In the genomic region with DNA sequence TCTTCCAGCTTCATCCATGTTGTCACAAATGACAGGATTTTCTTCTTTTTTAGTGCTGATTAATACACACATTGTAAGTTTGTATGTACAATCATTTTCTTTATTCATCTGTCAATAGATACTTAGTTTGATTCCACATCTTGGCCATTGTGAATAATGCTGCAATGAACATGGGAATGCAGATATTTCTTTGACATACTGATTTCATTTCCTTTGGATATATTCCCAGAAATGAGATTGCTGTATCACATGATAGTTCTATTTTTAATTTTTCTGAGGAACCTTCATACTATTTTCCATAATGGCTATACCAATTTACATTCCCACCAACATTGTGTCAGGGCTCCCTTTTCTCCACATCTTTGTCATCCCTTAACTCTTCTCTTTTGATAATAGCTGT, we compare ENCODE assay signal across 21 cellular contexts.
DNase-seq lines count a peak whose midpoint lies in the region; ATAC-seq, FAIRE-seq and TF ChIP-seq lines count a peak whose summit lies in the region.
"Had no signal": no experiment of that assay in that cellular context is flagged by ENCODE, and none has a peak within 500 bp of the region (broad histone marks: within the 10 kb centered on the region; RNA-seq: fewer than 3 reads in every experiment).

No MANE protein-coding gene starts in this region.

- no peak overlapping the region for H2AK9ac ChIP-seq in IMR-90 (replicated peaks; ENCODE audit: low read depth, low read length, poor library complexity)

- H3K4me1 ChIP-seq in IMR-90 (ENCODE audit: control insufficient read depth, insufficient read depth, low read length) (no peaks in the 10 kb centered on the region), astrocyte (ENCODE audit: insufficient read depth, low read length) (no peaks in the 10 kb centered on the region), suprapubic skin (no peaks in the 10 kb centered on the region)

- ATAC-seq in IMR-90 (ENCODE audit: low read depth) = no peak
- no peak for ATAC-seq in GM21423 (IDR thresholded peaks at IDR 0.05; ENCODE audit: unreplicated experiment)
- ATAC-seq in GM18873 (IDR thresholded peaks at IDR 0.05; ENCODE audit: low FRiP score, unreplicated experiment) = no peak
- ATAC-seq in GM19452 (IDR thresholded peaks at IDR 0.05; ENCODE audit: unreplicated experiment) = no peak
- ATAC-seq: HepG2 had no signal

- CTCF ChIA-PET in IMR-90 (lab: Yijun Ruan, JAX) = no interaction called here

- POLR2A ChIA-PET in IMR-90 (lab: Charles Lee; ENCODE audit: unreplicated experiment) = no interaction called here

- no peak for TF ChIP-seq CTCF in IMR-90 (conservative IDR thresholded peaks at IDR 0.05; ENCODE audit: low read depth, low read length)
- no peak for TF ChIP-seq CTCF in astrocyte (IDR thresholded peaks at IDR 0.05; ENCODE audit: insufficient read depth, low read depth, low read length)
- TF ChIP-seq CTCF in fibroblast of mammary gland (conservative IDR thresholded peaks at IDR 0.05; ENCODE audit: control insufficient read depth, insufficient read depth, low read depth, low read length) = no peak
- TF ChIP-seq CTCF in suprapubic skin (IDR thresholded peaks at IDR 0.05) = no peak

- DNase-seq in IMR-90 = peak; percentile 31
- no peak for DNase-seq in astrocyte (ENCODE audit: low read depth)
- peak; percentile 27 for DNase-seq in fibroblast of mammary gland (ENCODE audit: low read depth)
- no peak for DNase-seq in suprapubic skin (ENCODE audit: low spot score in 2 of 2)
- DNase-seq: ACHN, AML-193, DMS79, GOT3, NCI-H1417, NCI-H187, NCI-H2107, NCI-H510A treated with DMSO at 0.1 percent for 48 hours, NCI-H774, OCI-M1, SHP77 had no signal

- no peak for TF ChIP-seq RAD21 in IMR-90 (IDR thresholded peaks at IDR 0.05; ENCODE audit: low read length)

- dilution Hi-C loops in IMR-90 (cut with HindIII; ENCODE audit: low sequenced_read_pairs, unreplicated experiment) = no loop called here

- H4K8ac ChIP-seq in IMR-90 (ENCODE audit: low read depth in 2 of 2, low read length in 2 of 2) = no peak overlapping the region

- no TSS peak for BruUV-seq in IMR-90 (replicated peaks; lab: Mats Ljungman, UMichigan)

- H2BK20ac ChIP-seq in IMR-90 (ENCODE audit: low read depth, low read length) = no peak overlapping the region

- peaks cover 14% of the 10 kb centered on the region for H3K36me3 Mint-ChIP-seq in astrocyte (ENCODE audit: low read depth, unreplicated experiment)

- no peak overlapping the region for H3K4ac ChIP-seq in IMR-90 (ENCODE audit: low read depth, low read length)

- no peak overlapping the region for H3K9ac ChIP-seq in IMR-90 (ENCODE audit: low read depth, low read length)
- no peak overlapping the region for H3K9ac ChIP-seq in astrocyte (ENCODE audit: low read length)
- H3K9ac ChIP-seq: KMS-11 had no signal

- H3K14ac ChIP-seq in IMR-90 (replicated peaks; ENCODE audit: low read depth, low read length) = no peak overlapping the region

- no peak overlapping the region for H2BK120ac ChIP-seq in IMR-90 (ENCODE audit: low read depth, low read length)

- peaks cover 11% of the 10 kb centered on the region for H3K9me3 Mint-ChIP-seq in astrocyte (ENCODE audit: unreplicated experiment)

- H3K4me3 Mint-ChIP-seq in astrocyte (ENCODE audit: unreplicated experiment) = no peak overlapping the region

- H3K4me3 ChIP-seq in IMR-90 (ENCODE audit: insufficient read depth, low read depth, low read length) (no peak overlapping the region), astrocyte (ENCODE audit: insufficient read depth, low read depth, low read length) (no peak overlapping the region), fibroblast of mammary gland (ENCODE audit: control insufficient read depth, low read depth, low read length) (no peak overlapping the region), suprapubic skin (no peak overlapping the region)

- H3K36me3 ChIP-seq in IMR-90 (ENCODE audit: control insufficient read depth, insufficient read depth, low read length) (peaks cover 3% of the 10 kb centered on the region; the same call in 1 of the 2 replicates), astrocyte (ENCODE audit: insufficient read depth, low read length) (no peaks in the 10 kb centered on the region), suprapubic skin (no peaks in the 10 kb centered on the region)

- no peak overlapping the region for H4K91ac ChIP-seq in IMR-90 (ENCODE audit: insufficient read depth, low read depth, low read length)

- H3K18ac ChIP-seq in IMR-90 (ENCODE audit: low read depth, low read length) = no peak overlapping the region

- no peak overlapping the region for H3K27ac Mint-ChIP-seq in astrocyte (ENCODE audit: unreplicated experiment)

- in situ Hi-C loops in IMR-90 (cut with MboI; ENCODE audit: low sequenced_read_pairs) = no loop called here

- no peak overlapping the region for H2AK5ac ChIP-seq in IMR-90 (ENCODE audit: low read depth, low read length)

- H3K4me1 Mint-ChIP-seq in astrocyte (ENCODE audit: low read depth, unreplicated experiment) = no peaks in the 10 kb centered on the region

- intact Hi-C loops in IMR-90 (cut with micrococcal nuclease) = no loop called here

- peak; percentile 64 for FAIRE-seq in astrocyte (lab: Jason Lieb, UNC)
- FAIRE-seq: HepG2 had no signal

- no peak overlapping the region for H3K56ac ChIP-seq in IMR-90 (ENCODE audit: extremely low read depth, insufficient read depth, low read length)

- no peaks in the 10 kb centered on the region; the same call in 1 of the 2 replicates for H3K9me3 ChIP-seq in IMR-90 (ENCODE audit: control insufficient read depth, insufficient read depth, low read length)
- H3K9me3 ChIP-seq in astrocyte (ENCODE audit: insufficient read depth, low read depth, low read length) = no peaks in the 10 kb centered on the region
- H3K9me3 ChIP-seq in suprapubic skin = peaks cover 4% of the 10 kb centered on the region

- H4K20me1 ChIP-seq in IMR-90 (ENCODE audit: insufficient read depth, low read length) (no peaks in the 10 kb centered on the region), astrocyte (ENCODE audit: insufficient read depth, low read length) (peaks cover 3% of the 10 kb centered on the region)

- TF ChIP-seq POLR2A in IMR-90 (IDR thresholded peaks at IDR 0.05; ENCODE audit: low read depth, low read length) (no peak), suprapubic skin (IDR thresholded peaks at IDR 0.05) (no peak)

- no peaks in the 10 kb centered on the region for H3K9me1 ChIP-seq in IMR-90 (ENCODE audit: insufficient read depth, low read length)

- no peak overlapping the region for H2BK15ac ChIP-seq in IMR-90 (ENCODE audit: low read depth, low read length)

- no peak overlapping the region for H3K27ac ChIP-seq in IMR-90 (ENCODE audit: insufficient read depth, low read length)
- no peak overlapping the region for H3K27ac ChIP-seq in astrocyte (ENCODE audit: low read depth, low read length)
- H3K27ac ChIP-seq in suprapubic skin = no peak overlapping the region
- H3K27ac ChIP-seq: C4-2B, KMS-11 had no signal

- TF ChIP-seq EP300 in suprapubic skin (IDR thresholded peaks at IDR 0.05) = no peak

- H3K27me3 ChIP-seq in IMR-90 (ENCODE audit: control insufficient read depth, insufficient read depth, low read length) (no peaks in the 10 kb centered on the region), astrocyte (ENCODE audit: insufficient read depth, low read length) (no peaks in the 10 kb centered on the region), suprapubic skin (no peaks in the 10 kb centered on the region)

- H4K5ac ChIP-seq in IMR-90 (ENCODE audit: low read depth, low read length) = no peak overlapping the region

- no peak overlapping the region for H3K23ac ChIP-seq in IMR-90 (ENCODE audit: low read depth, low read length)

- H3K79me1 ChIP-seq in IMR-90 (ENCODE audit: low read depth in 1 of 2, low read length in 2 of 2) = peaks cover 0 to 5% of the 10 kb centered on the region in 2 experiments; a peak in 2 of 4 replicates

- no peak overlapping the region for H2AFZ ChIP-seq in IMR-90 (replicated peaks; ENCODE audit: low read length, poor library complexity)
- no peak overlapping the region for H2AFZ ChIP-seq in astrocyte (ENCODE audit: low read depth, low read length)

- peaks cover 4% of the 10 kb centered on the region for H3K79me2 ChIP-seq in astrocyte (ENCODE audit: insufficient read depth, low read length)

- no peak overlapping the region for H2BK5ac ChIP-seq in IMR-90 (ENCODE audit: low read depth, low read length, poor library complexity, severe bottlenecking)

- no peaks in the 10 kb centered on the region for H3K27me3 Mint-ChIP-seq in astrocyte (ENCODE audit: low read depth, unreplicated experiment)

- H3K4me2 ChIP-seq in IMR-90 (ENCODE audit: low read depth, low read length) (no peak overlapping the region), astrocyte (ENCODE audit: low read length) (no peak overlapping the region)
- H3K4me2 ChIP-seq: KMS-11 had no signal

TF ChIP-seq in IMR-90, 13 proteins besides CTCF, POLR2A, EP300 and RAD21:
- no peak for TF ChIP-seq CEBPB (IDR thresholded peaks at IDR 0.05; ENCODE audit: low read depth, low read length)
- no peak for TF ChIP-seq RCOR1 (IDR thresholded peaks at IDR 0.05; ENCODE audit: insufficient replicate concordance, low read length)
- no peak for TF ChIP-seq USF2 (IDR thresholded peaks at IDR 0.05; ENCODE audit: low read depth, low read length)
- no peak for TF ChIP-seq SMC3 (IDR thresholded peaks at IDR 0.05; ENCODE audit: low read depth, low read length)
- no peak for TF ChIP-seq MXI1 (IDR thresholded peaks at IDR 0.05; ENCODE audit: borderline replicate concordance, low read depth, low read length)
- no peak for TF ChIP-seq MAZ (IDR thresholded peaks at IDR 0.05; ENCODE audit: borderline replicate concordance, low read depth, low read length)
- no peak for TF ChIP-seq FOS (IDR thresholded peaks at IDR 0.05; ENCODE audit: low read depth, low read length)
- TF ChIP-seq RFX5 (IDR thresholded peaks at IDR 0.05; ENCODE audit: low read depth, low read length) = no peak
- TF ChIP-seq MAFK (IDR thresholded peaks at IDR 0.05; ENCODE audit: low read depth, low read length) = no peak
TF ChIP-seq in IMR-90: peak in this region for 0.

Comparison
In these comparisons a context has a peak if more than half of its experiments do, and no peak if none do; other contexts are left out.
1. DNase-seq: peak in IMR-90 (single experiment) and fibroblast of mammary gland (single experiment); none in astrocyte (single experiment) and suprapubic skin (0 of 2).